8 cellular contexts compared by ENCODE assay signal in genomic region chr5:80238778-80239679, GRCh38. TPM values are rescaled to one million over a fixed set of nuclear protein-coding genes. Genes with fewer than 3 reads are reported as not detected.
DNase-seq lines count a peak whose midpoint lies in the region; ATAC-seq, FAIRE-seq and TF ChIP-seq lines count a peak whose summit lies in the region.

No MANE protein-coding gene starts in this region.

- CTCF ChIA-PET in GM10248 (lab: Yijun Ruan, JAX) (no interaction called here), H1 (lab: Charles Lee; ENCODE audit: partially characterized antibody) (interaction anchor here (0.6 to 1.2 kb wide), 5 partner anchors 16 to 147 kb away, joined by 3 to 5 read pairs (median 3); partner anchors contain the start of gene SERINC5)

- no peak overlapping the region for H3K14ac ChIP-seq in H1 (ENCODE audit: insufficient read length)

- peaks cover 2 to 21% (median 6%) of the 10 kb centered on the region in 4 experiments; a peak in 6 of 7 replicates for H3K4me1 ChIP-seq in H1 (replicated peaks in 1 of 4; ENCODE audit: control insufficient read depth in 3 of 4, insufficient read depth in 4 of 4, low read length in 3 of 4)

- no peak overlapping the region for H2AK5ac ChIP-seq in H1 (ENCODE audit: low read depth, low read length)

- no peak overlapping the region for H4K91ac ChIP-seq in H1 (replicated peaks; ENCODE audit: insufficient read length, low read length)

- no peak overlapping the region for H2BK15ac ChIP-seq in H1 (ENCODE audit: low read length)

- H3K36me3 Mint-ChIP-seq in activated T-helper 1 cell treated with anti-CD3 and anti-CD28 coated beads, Interleukin-12 subunit alpha, Interleukin-12 subunit beta, Interleukin-2, Interleukin-4 antibody, amounts not matched to agents 30 ng/mL and 10 ng/mL and 1 ng/mL, durations not matched to agents 14 hours and 24 hours and 36 hours (ENCODE audit: low read depth), result peaks cover 38% of the 10 kb centered on the region

- no peak overlapping the region for H2BK20ac ChIP-seq in H1 (ENCODE audit: low read length)

- TF ChIP-seq RAD21 in H1 (IDR thresholded peaks at IDR 0.05 in 1 of 2, conservative IDR thresholded peaks at IDR 0.05 in 1 of 2; ENCODE audit: low read depth in 2 of 2, low read length in 2 of 2), result no peak

- peaks cover 39% of the 10 kb centered on the region for H3K4me1 Mint-ChIP-seq in activated T-helper 1 cell treated with anti-CD3 and anti-CD28 coated beads, Interleukin-12 subunit alpha, Interleukin-12 subunit beta, Interleukin-2, Interleukin-4 antibody, amounts not matched to agents 30 ng/mL and 10 ng/mL and 1 ng/mL, durations not matched to agents 14 hours and 24 hours and 36 hours (ENCODE audit: low read depth)

- H3K4me3 Mint-ChIP-seq in activated T-helper 1 cell treated with anti-CD3 and anti-CD28 coated beads, Interleukin-12 subunit alpha, Interleukin-12 subunit beta, Interleukin-2, Interleukin-4 antibody, amounts not matched to agents 30 ng/mL and 10 ng/mL and 1 ng/mL, durations not matched to agents 14 hours and 24 hours and 36 hours, result no peak overlapping the region

- H3K4me3 ChIP-seq in H1 (ENCODE audit: extremely low read depth in 1 of 4, insufficient read depth in 2 of 4, low read depth in 3 of 4, low read length in 4 of 4), result no peak overlapping the region

- H3K4ac ChIP-seq in H1 (replicated peaks; ENCODE audit: insufficient read length, low read depth, low read length), result no peak overlapping the region

- peaks cover 2 to 8% of the 10 kb centered on the region in 2 experiments for H4K20me1 ChIP-seq in H1 (replicated peaks in 1 of 2; ENCODE audit: control insufficient read depth in 1 of 2, insufficient read depth in 2 of 2, low read length in 2 of 2)

- no peak overlapping the region for H2BK5ac ChIP-seq in H1 (ENCODE audit: low read depth, low read length)

- no peak overlapping the region for H2AFZ ChIP-seq in H1 (ENCODE audit: low read length)

- H2BK120ac ChIP-seq in H1 (replicated peaks; ENCODE audit: low read depth, low read length), result no peak overlapping the region

- H3K23ac ChIP-seq in H1 (ENCODE audit: insufficient read length), result no peak overlapping the region

- TF ChIP-seq CTCF in GM10248 (IDR thresholded peaks at IDR 0.05; ENCODE audit: control extremely low read depth, extremely low read depth, low read depth, missing control alignments) (no peak), H1 (IDR thresholded peaks at IDR 0.05; ENCODE audit: control extremely low read depth in 1 of 3, insufficient read depth in 1 of 3, low read depth in 1 of 3, low read length in 3 of 3) (no peak)

- DNase-seq in GM10248 (ENCODE audit: extremely low spot score) (peak; percentile 2), NCI-H748 treated with DMSO at 0.1 percent for 48 hours (lab: John Stamatoyannopoulos, UW) (peak; percentile 83), H1 (ENCODE audit: low read depth in 1 of 2, low spot score in 2 of 2) (no peak), nucleus accumbens (lab: John Stamatoyannopoulos, UW) (peak in 54 of 56 donors; percentile 4 to 91 (median 68))
- DNase-seq in activated T-helper 1 cell treated with anti-CD3 and anti-CD28 coated beads, Interleukin-12 subunit alpha, Interleukin-12 subunit beta, Interleukin-2, Interleukin-4 antibody, amounts not matched to agents 30 ng/mL and 10 ng/mL and 1 ng/mL, durations not matched to agents 14 hours and 24 hours and 36 hours (ENCODE audit: low spot score), result no peak

- H3K79me2 ChIP-seq in H1 (ENCODE audit: control insufficient read depth in 1 of 2, insufficient read depth in 2 of 2, low read length in 2 of 2), result peaks cover 29 to 96% of the 10 kb centered on the region in 2 experiments

- no peaks in the 10 kb centered on the region for H3K27me3 Mint-ChIP-seq in activated T-helper 1 cell treated with anti-CD3 and anti-CD28 coated beads, Interleukin-12 subunit alpha, Interleukin-12 subunit beta, Interleukin-2, Interleukin-4 antibody, amounts not matched to agents 30 ng/mL and 10 ng/mL and 1 ng/mL, durations not matched to agents 14 hours and 24 hours and 36 hours (ENCODE audit: insufficient read depth)

- no peak for FAIRE-seq in H1 (lab: Jason Lieb, UNC)

- peak overlapping the region; percentile 75; the same call in 1 of the 2 replicates for H3K18ac ChIP-seq in H1 (ENCODE audit: extremely low read depth, low read length)

- peaks cover 8 to 15% of the 10 kb centered on the region in 2 experiments for H3K9me3 ChIP-seq in H1 (ENCODE audit: insufficient read depth in 2 of 2, low read depth in 1 of 2, low read length in 1 of 2)

- H3K56ac ChIP-seq in H1 (replicated peaks; ENCODE audit: insufficient read length, low read depth, low read length), result peak overlapping the region; percentile 28

- no peak overlapping the region for H3K27ac ChIP-seq in H1 (ENCODE audit: low read depth, low read length)

- no peak overlapping the region for H3K4me2 ChIP-seq in H1 (ENCODE audit: insufficient read depth in 1 of 2, low read depth in 2 of 2, low read length in 2 of 2)

- H3K23me2 ChIP-seq in H1 (ENCODE audit: low read depth, low read length), result no peaks in the 10 kb centered on the region

- intact Hi-C loops in activated T-helper 1 cell treated with anti-CD3 and anti-CD28 coated beads, Interleukin-12 subunit alpha, Interleukin-12 subunit beta, Interleukin-2, Interleukin-4 antibody, amounts not matched to agents 30 ng/mL and 10 ng/mL and 1 ng/mL, durations not matched to agents 14 hours and 24 hours and 36 hours (cut with micrococcal nuclease), result no loop called here

- H3K27me3 ChIP-seq in H1 (replicated peaks in 1 of 4; ENCODE audit: control insufficient read depth in 3 of 4, extremely low read depth in 1 of 4, insufficient read depth in 3 of 4, low read length in 3 of 4), result no peaks in the 10 kb centered on the region

- 88% methylated on average over 8 of the region's 8 CpGs; no CpG with 5 or more reads in 1 of the 2 experiments for WGBS in H1 (ENCODE audit: extremely low coverage in 1 of 2, insufficient coverage in 1 of 2, insufficient read length in 1 of 2, insufficient replicate concordance in 2 of 2, low coverage in 1 of 2, low lambda C conversion rate in 2 of 2, missing lambda C conversion rate in 1 of 2), 2 experiments

- no peak overlapping the region for H3K27ac Mint-ChIP-seq in activated T-helper 1 cell treated with anti-CD3 and anti-CD28 coated beads, Interleukin-12 subunit alpha, Interleukin-12 subunit beta, Interleukin-2, Interleukin-4 antibody, amounts not matched to agents 30 ng/mL and 10 ng/mL and 1 ng/mL, durations not matched to agents 14 hours and 24 hours and 36 hours

- ATAC-seq in GM21528 (IDR thresholded peaks at IDR 0.05; ENCODE audit: low FRiP score, unreplicated experiment) (no peak), GM18520 (IDR thresholded peaks at IDR 0.05; ENCODE audit: unreplicated experiment) (no peak), HG02938 (IDR thresholded peaks at IDR 0.05; ENCODE audit: unreplicated experiment) (no peak)

- no peak overlapping the region for H3K9ac ChIP-seq in H1 (replicated peaks in 1 of 4; ENCODE audit: extremely low read depth in 1 of 4, low read depth in 3 of 4, low read length in 3 of 4)

- H3K36me3 ChIP-seq in H1 (ENCODE audit: control insufficient read depth in 2 of 4, insufficient read depth in 4 of 4, low read length in 3 of 4), result peaks cover 0 to 22% (median 8%) of the 10 kb centered on the region in 4 experiments; a peak in 3 of 8 replicates

- peaks cover 2% of the 10 kb centered on the region; the same call in 1 of the 2 replicates for H3K79me1 ChIP-seq in H1 (ENCODE audit: low read depth, low read length)

- peaks cover 19% of the 10 kb centered on the region for H3K9me3 Mint-ChIP-seq in activated T-helper 1 cell treated with anti-CD3 and anti-CD28 coated beads, Interleukin-12 subunit alpha, Interleukin-12 subunit beta, Interleukin-2, Interleukin-4 antibody, amounts not matched to agents 30 ng/mL and 10 ng/mL and 1 ng/mL, durations not matched to agents 14 hours and 24 hours and 36 hours

- no peak overlapping the region for H4K8ac ChIP-seq in H1 (ENCODE audit: extremely low read depth, insufficient read depth, low read length)

- no peak for TF ChIP-seq POLR2A in H1 (IDR thresholded peaks at IDR 0.05; ENCODE audit: control extremely low read depth in 1 of 2, low read depth in 2 of 2, low read length in 2 of 2)

- no peak overlapping the region for H4K5ac ChIP-seq in H1 (ENCODE audit: insufficient read length, low read depth, low read length)

- POLR2A ChIA-PET in GM10248 (lab: Yijun Ruan, JAX), result interaction anchor here (0.6 kb wide), 1 partner anchor 27 kb away, joined by 9 read pairs; no protein-coding TSS in a partner anchor
- POLR2A ChIA-PET in H1 (lab: Charles Lee; ENCODE audit: partially characterized antibody), result interaction anchor here (0.6 to 1.9 kb wide), 6 partner anchors 9 to 19 kb away, joined by 3 to 8 read pairs (median 4); partner anchors contain the start of gene SERINC5

- no peak for TF ChIP-seq EP300 in H1 (IDR thresholded peaks at IDR 0.05; ENCODE audit: borderline replicate concordance in 1 of 2, low read depth in 2 of 2, low read length in 2 of 2)

- no peak overlapping the region for H2BK12ac ChIP-seq in H1 (ENCODE audit: low read depth, low read length)

TF ChIP-seq in H1, 55 proteins besides CTCF, POLR2A, EP300 and RAD21 (continues in another document):
- TF ChIP-seq ATF3 (IDR thresholded peaks at IDR 0.05; ENCODE audit: insufficient read depth, low read depth, low read length) (no peak), JUND (IDR thresholded peaks at IDR 0.05; ENCODE audit: low read length) (no peak), JUN (IDR thresholded peaks at IDR 0.05; ENCODE audit: low read depth, low read length) (no peak), POU5F1 (IDR thresholded peaks at IDR 0.05; ENCODE audit: low read depth, low read length) (no peak), BCL11A (IDR thresholded peaks at IDR 0.05; ENCODE audit: low read depth in 2 of 2, low read length in 2 of 2) (no peak), SUZ12 (IDR thresholded peaks at IDR 0.05; ENCODE audit: low read length) (no peak), SP4 (IDR thresholded peaks at IDR 0.05; ENCODE audit: low read length) (no peak)

RNA-seq across cellular contexts. Expression of gene SERINC5, which starts 16.8 kb away (rescaled TPM):
- total RNA-seq in H1 (2021; fragmentation: NEBNext Ultra II Directional; extraction: Animal tissue kit (Norgen Biotek cat#: 25700)), result 144 and 149 TPM in 2 replicates
- 27.2 and 32.2 TPM in 2 replicates for polyA plus RNA-seq in H1 (2011; rRNA removed)
- 34.6 TPM for polyA plus RNA-seq in H1 (2011; cell fraction: cytosol; rRNA removed)
- 31.3 TPM for polyA plus RNA-seq in H1 (2011; cell fraction: nucleus; rRNA removed)
- 36.8 to 55.0 TPM (median 47.7 TPM) in 4 replicates for polyA plus RNA-seq in H1 (2012, experiment 1 of 2)
- polyA plus RNA-seq in H1 (2012, experiment 2 of 2), result 5.6 TPM
- 97.2 TPM for polyA plus RNA-seq in H1 (2013, experiment 1 of 2)
- polyA plus RNA-seq in H1 (2013, experiment 2 of 2), result 109 TPM
- 121 and 134 TPM in 2 replicates for polyA minus RNA-seq in H1 (2011; rRNA and poly(A)+ RNA removed)
- polyA minus RNA-seq in H1 (2011; cell fraction: cytosol; rRNA and poly(A)+ RNA removed), result 58.9 TPM
- polyA minus RNA-seq in H1 (2011; cell fraction: nucleus; rRNA and poly(A)+ RNA removed), result 62.1 TPM
- 21.2 and 22.8 TPM in 2 replicates for total RNA-seq in activated T-helper 1 cell treated with anti-CD3 and anti-CD28 coated beads, Interleukin-12 subunit alpha, Interleukin-12 subunit beta, Interleukin-2, Interleukin-4 antibody, amounts not matched to agents 30 ng/mL and 10 ng/mL and 1 ng/mL, durations not matched to agents 14 hours and 24 hours and 36 hours

Comparison
In these comparisons a context has a peak if more than half of its experiments do, and no peak if none do; other contexts are left out.
1. DNase-seq: peak in GM10248 (single experiment), NCI-H748 treated with DMSO at 0.1 percent for 48 hours (single experiment) and nucleus accumbens (54 of 56); none in H1 (0 of 2) and activated T-helper 1 cell treated with anti-CD3 and anti-CD28 coated beads, Interleukin-12 subunit alpha, Interleukin-12 subunit beta, Interleukin-2, Interleukin-4 antibody, amounts not matched to agents 30 ng/mL and 10 ng/mL and 1 ng/mL, durations not matched to agents 14 hours and 24 hours and 36 hours (single experiment).